ENCODE assay signal across 26 cellular contexts in the genomic region with DNA sequence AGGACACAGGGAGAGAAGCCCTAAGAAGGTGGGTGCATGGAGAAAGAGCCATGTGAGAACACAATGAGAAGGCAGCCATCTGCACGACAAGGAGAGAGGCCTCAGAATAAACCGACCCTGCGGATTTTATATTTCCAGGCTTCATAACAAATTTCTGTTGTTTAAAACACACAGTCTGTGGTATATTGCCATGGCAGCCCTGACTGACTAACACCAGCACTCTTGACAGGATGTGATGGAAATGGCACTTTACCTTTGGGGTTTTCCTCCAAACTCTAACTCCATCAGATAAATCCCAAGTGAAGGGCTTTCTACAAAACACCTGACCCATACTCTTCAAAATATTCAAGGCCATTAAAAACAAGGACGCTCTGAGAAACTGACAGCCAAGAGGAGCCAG. TPM values are rescaled to one million over a fixed set of nuclear protein-coding genes. Genes with fewer than 3 reads are reported as not detected.
DNase-seq lines count a peak whose midpoint lies in the region; ATAC-seq, FAIRE-seq and TF ChIP-seq lines count a peak whose summit lies in the region.
"Had no signal": no experiment of that assay in that cellular context is flagged by ENCODE, and none has a peak within 500 bp of the region (broad histone marks: within the 10 kb centered on the region; RNA-seq: fewer than 3 reads in every experiment).

No MANE protein-coding gene starts in this region.

- H4K20me1 ChIP-seq in endothelial cell of umbilical vein (replicated peaks; ENCODE audit: control insufficient read depth, extremely low read depth, insufficient read depth, low read length) = no peaks in the 10 kb centered on the region
- H4K20me1 ChIP-seq: BLaER1 treated with 17β-estradiol and CSF1 and Interleukin-3, amounts not matched to agents 10 nM and 100 nM had no signal

- no peak overlapping the region for H3K4me2 ChIP-seq in endothelial cell of umbilical vein (ENCODE audit: insufficient read depth, low read length)
- H3K4me2 ChIP-seq: A549; BLaER1 treated with 17β-estradiol and CSF1 and Interleukin-3, amounts not matched to agents 10 nM and 100 nM had no signal

- H3K4me3 ChIP-seq in endothelial cell of umbilical vein (replicated peaks in 1 of 3; ENCODE audit: insufficient read depth in 1 of 3, low read depth in 1 of 3, low read length in 3 of 3) = no peak overlapping the region
- H3K4me3 ChIP-seq: A549; BLaER1 treated with 17β-estradiol and CSF1 and Interleukin-3, amounts not matched to agents 10 nM and 100 nM; HAP-1 had no signal

- no peak overlapping the region for H3K27ac ChIP-seq in endothelial cell of umbilical vein (ENCODE audit: insufficient read depth, low read depth, low read length)
- H3K27ac ChIP-seq: A549; BLaER1 treated with 17β-estradiol and CSF1 and Interleukin-3, amounts not matched to agents 10 nM and 100 nM had no signal

- peak in 2 of 3 donors; percentile 26 for ATAC-seq in natural killer cell
- ATAC-seq in natural killer cell treated with Interleukin-12 subunit alpha and Interleukin-12 subunit beta and Interleukin-15 and Interleukin-18, amount 100 ng/mL, for 72 hours = no peak
- ATAC-seq: A549 had no signal

- H3K9me1 ChIP-seq in endothelial cell of umbilical vein (replicated peaks; ENCODE audit: control insufficient read depth, extremely low read depth, insufficient read depth, low read length) = no peaks in the 10 kb centered on the region

- POLR2A ChIA-PET in endothelial cell of umbilical vein (lab: Charles Lee) = no interaction called here

- no peaks in the 10 kb centered on the region for H3K9me3 Mint-ChIP-seq in activated naive CD4-positive, alpha-beta T cell treated with anti-CD3 and anti-CD28 coated beads for 36 hours
- H3K9me3 Mint-ChIP-seq in natural killer cell = no peaks in the 10 kb centered on the region
- H3K9me3 Mint-ChIP-seq in natural killer cell treated with Interleukin-12 subunit alpha and Interleukin-12 subunit beta and Interleukin-15 and Interleukin-18, amount 100 ng/mL, for 72 hours = no peaks in the 10 kb centered on the region
- H3K9me3 Mint-ChIP-seq: HFFc6 had no signal

- DNase-seq in activated naive CD4-positive, alpha-beta T cell treated with anti-CD3 and anti-CD28 coated beads for 36 hours = peak; percentile 7
- no peak for DNase-seq in activated naive CD4-positive, alpha-beta T cell (lab: John Stamatoyannopoulos, UW)
- DNase-seq in natural killer cell (no peak), endothelial cell of umbilical vein (ENCODE audit: low read depth, low spot score) (peak; percentile 15), hippocampal formation (lab: John Stamatoyannopoulos, UW) (no peak), frontal cortex (ENCODE audit: low spot score in 2 of 2) (no peak)
- DNase-seq in natural killer cell treated with Interleukin-12 subunit alpha and Interleukin-12 subunit beta and Interleukin-15 and Interleukin-18, amount 100 ng/mL, for 72 hours (ENCODE audit: low spot score) = no peak
- DNase-seq: 8988T; ACHN; AML-193; BE2C; Calu3; CD4-positive, alpha-beta memory T cell; COR-L47; DMS53; DMS79 treated with DMSO at 0.1 percent for 48 hours; GF-D8; GOT3; HFFc6 had no signal

- FAIRE-seq in endothelial cell of umbilical vein (lab: Jason Lieb, UNC) (no peak), frontal cortex (lab: Jason Lieb, UNC) (no peak)
- FAIRE-seq: A549, GM12891, GM18507, H54 had no signal

- H3K36me3 ChIP-seq in endothelial cell of umbilical vein (ENCODE audit: control insufficient read depth in 2 of 2, extremely low read depth in 1 of 2, insufficient read depth in 2 of 2, low read length in 2 of 2) = no peaks in the 10 kb centered on the region
- H3K36me3 ChIP-seq: BE2C; BLaER1 treated with 17β-estradiol and CSF1 and Interleukin-3, amounts not matched to agents 10 nM and 100 nM; HAP-1 had no signal

- no peak for TF ChIP-seq CTCF in natural killer cell (IDR thresholded peaks at IDR 0.05)
- TF ChIP-seq CTCF in endothelial cell of umbilical vein (IDR thresholded peaks at IDR 0.05; ENCODE audit: extremely low read depth in 1 of 2, insufficient read depth in 1 of 2, low read depth in 1 of 2, low read length in 2 of 2) = no peak

- H3K4me3 Mint-ChIP-seq in activated naive CD4-positive, alpha-beta T cell treated with anti-CD3 and anti-CD28 coated beads for 36 hours = no peak overlapping the region
- H3K4me3 Mint-ChIP-seq in natural killer cell = no peak overlapping the region
- no peak overlapping the region for H3K4me3 Mint-ChIP-seq in natural killer cell treated with Interleukin-12 subunit alpha and Interleukin-12 subunit beta and Interleukin-15 and Interleukin-18, amount 100 ng/mL, for 72 hours
- H3K4me3 Mint-ChIP-seq: CD14-positive monocyte; CD4-positive, alpha-beta memory T cell; HFFc6 had no signal

- no peak overlapping the region for H3K9ac ChIP-seq in endothelial cell of umbilical vein (replicated peaks; ENCODE audit: extremely low read depth, insufficient read depth, low read length)
- H3K9ac ChIP-seq: BLaER1 treated with 17β-estradiol and CSF1 and Interleukin-3, amounts not matched to agents 10 nM and 100 nM had no signal

- no peaks in the 10 kb centered on the region for H3K36me3 Mint-ChIP-seq in activated naive CD4-positive, alpha-beta T cell treated with anti-CD3 and anti-CD28 coated beads for 36 hours (ENCODE audit: low read depth)
- H3K36me3 Mint-ChIP-seq in natural killer cell = no peaks in the 10 kb centered on the region
- H3K36me3 Mint-ChIP-seq in natural killer cell treated with Interleukin-12 subunit alpha and Interleukin-12 subunit beta and Interleukin-15 and Interleukin-18, amount 100 ng/mL, for 72 hours = no peaks in the 10 kb centered on the region
- H3K36me3 Mint-ChIP-seq: CD14-positive monocyte; CD4-positive, alpha-beta memory T cell had no signal

- no peak overlapping the region for H3K27ac Mint-ChIP-seq in activated naive CD4-positive, alpha-beta T cell treated with anti-CD3 and anti-CD28 coated beads for 36 hours
- no peak overlapping the region for H3K27ac Mint-ChIP-seq in natural killer cell
- H3K27ac Mint-ChIP-seq in natural killer cell treated with Interleukin-12 subunit alpha and Interleukin-12 subunit beta and Interleukin-15 and Interleukin-18, amount 100 ng/mL, for 72 hours = no peak overlapping the region
- H3K27ac Mint-ChIP-seq: CD4-positive, alpha-beta memory T cell; HFFc6 had no signal

- no peaks in the 10 kb centered on the region for H3K9me3 ChIP-seq in endothelial cell of umbilical vein (replicated peaks; ENCODE audit: control insufficient read depth, insufficient read depth, low read length)
- H3K9me3 ChIP-seq: A549, BE2C, HAP-1 had no signal

- peaks cover 26% of the 10 kb centered on the region for H3K4me1 ChIP-seq in endothelial cell of umbilical vein (ENCODE audit: control insufficient read depth, extremely low read depth, insufficient read depth, low read length)
- H3K4me1 ChIP-seq: A549; BE2C; BLaER1 treated with 17β-estradiol and CSF1 and Interleukin-3, amounts not matched to agents 10 nM and 100 nM; HAP-1 had no signal

- H3K79me2 ChIP-seq in endothelial cell of umbilical vein (ENCODE audit: control insufficient read depth, insufficient read depth, low read length) = no peaks in the 10 kb centered on the region

- H3K27me3 ChIP-seq in endothelial cell of umbilical vein (ENCODE audit: control insufficient read depth in 2 of 2, insufficient read depth in 2 of 2, low read length in 2 of 2) = peaks cover 12 to 21% of the 10 kb centered on the region in 2 experiments
- H3K27me3 ChIP-seq: BE2C; BLaER1 treated with 17β-estradiol and CSF1 and Interleukin-3, amounts not matched to agents 10 nM and 100 nM had no signal

- no peak for TF ChIP-seq POLR2A in endothelial cell of umbilical vein (IDR thresholded peaks at IDR 0.05; ENCODE audit: low read depth, low read length)

- peaks cover 2% of the 10 kb centered on the region for H3K4me1 Mint-ChIP-seq in activated naive CD4-positive, alpha-beta T cell treated with anti-CD3 and anti-CD28 coated beads for 36 hours (ENCODE audit: low read depth)
- H3K4me1 Mint-ChIP-seq in natural killer cell = no peaks in the 10 kb centered on the region
- no peaks in the 10 kb centered on the region for H3K4me1 Mint-ChIP-seq in natural killer cell treated with Interleukin-12 subunit alpha and Interleukin-12 subunit beta and Interleukin-15 and Interleukin-18, amount 100 ng/mL, for 72 hours (ENCODE audit: low read depth in 2 of 2)
- H3K4me1 Mint-ChIP-seq: CD14-positive monocyte; CD4-positive, alpha-beta memory T cell had no signal

- no peak overlapping the region for H2AFZ ChIP-seq in endothelial cell of umbilical vein (ENCODE audit: low read depth, low read length)

- dilution Hi-C loops in endothelial cell of umbilical vein (cut with MboI; ENCODE audit: extremely low pct_ligation_motif_present, low sequenced_read_pairs) = no loop called here

- CTCF ChIA-PET in activated naive CD4-positive, alpha-beta T cell treated with anti-CD3 and anti-CD28 coated beads for 36 hours (lab: Charles Lee) = no interaction called here
- CTCF ChIA-PET in endothelial cell of umbilical vein (lab: Charles Lee) = no interaction called here

- no TSS peak for BruUV-seq in endothelial cell of umbilical vein (replicated peaks; lab: Mats Ljungman, UMichigan)

- intact Hi-C loops in activated naive CD4-positive, alpha-beta T cell treated with anti-CD3 and anti-CD28 coated beads for 36 hours (cut with micrococcal nuclease) = no loop called here
- intact Hi-C loops in natural killer cell (cut with micrococcal nuclease) (no loop called here), endothelial cell of umbilical vein (cut with micrococcal nuclease) (no loop called here)

- H3K27me3 Mint-ChIP-seq in activated naive CD4-positive, alpha-beta T cell treated with anti-CD3 and anti-CD28 coated beads for 36 hours (ENCODE audit: low read depth) = peaks cover 5% of the 10 kb centered on the region
- H3K27me3 Mint-ChIP-seq in natural killer cell (ENCODE audit: low read depth in 2 of 2) = peaks cover 24 to 27% of the 10 kb centered on the region in 2 donors
- peaks cover 12 to 13% of the 10 kb centered on the region in 2 donors for H3K27me3 Mint-ChIP-seq in natural killer cell treated with Interleukin-12 subunit alpha and Interleukin-12 subunit beta and Interleukin-15 and Interleukin-18, amount 100 ng/mL, for 72 hours

RNA-seq across cellular contexts. Expression of a gene that starts 13.2 kb away (rescaled TPM):
- total RNA-seq in activated naive CD4-positive, alpha-beta T cell treated with anti-CD3 and anti-CD28 coated beads for 36 hours = 10 to 100 TPM; 45.8 to 50.1 TPM
- total RNA-seq in natural killer cell (10 to 100 TPM; 58.2 to 59.3 (median 58.4) TPM), endothelial cell of umbilical vein (40.1 and 43.3 TPM in 2 replicates), frontal cortex (37.9 TPM)
- 10 to 100 TPM; 50.2 to 56.5 TPM for total RNA-seq in natural killer cell treated with Interleukin-12 subunit alpha and Interleukin-12 subunit beta and Interleukin-15 and Interleukin-18, amount 100 ng/mL, for 72 hours
- 20.4 and 21.9 TPM in 2 replicates for polyA plus RNA-seq in endothelial cell of umbilical vein
- polyA plus RNA-seq in endothelial cell of umbilical vein (2011; cell fraction: cytosol; rRNA removed) = 38.8 and 40.0 TPM in 2 replicates
- 22.9 and 27.3 TPM in 2 replicates for polyA plus RNA-seq in endothelial cell of umbilical vein (2011; cell fraction: nucleus; rRNA removed)
- polyA plus RNA-seq in endothelial cell of umbilical vein (2012) = 36.8 and 46.2 TPM in 2 replicates
- 17.1 and 23.0 TPM in 2 replicates for polyA minus RNA-seq in endothelial cell of umbilical vein
- polyA minus RNA-seq in endothelial cell of umbilical vein (2011; cell fraction: cytosol; rRNA and poly(A)+ RNA removed) = 10.9 TPM
- 13.1 and 16.4 TPM in 2 replicates for polyA minus RNA-seq in endothelial cell of umbilical vein (2011; cell fraction: nucleus; rRNA and poly(A)+ RNA removed)

Comparison
In these comparisons a context has a peak if more than half of its experiments do, and no peak if none do; other contexts are left out.
1. DNase-seq: peak in activated naive CD4-positive, alpha-beta T cell treated with anti-CD3 and anti-CD28 coated beads for 36 hours (single experiment) and endothelial cell of umbilical vein (single experiment); none in activated naive CD4-positive, alpha-beta T cell (0 of 4), natural killer cell (single experiment), natural killer cell treated with Interleukin-12 subunit alpha and Interleukin-12 subunit beta and Interleukin-15 and Interleukin-18, amount 100 ng/mL, for 72 hours (single experiment), hippocampal formation (0 of 2) and frontal cortex (0 of 2).
2. ATAC-seq: peak in natural killer cell (2 of 3); none in natural killer cell treated with Interleukin-12 subunit alpha and Interleukin-12 subunit beta and Interleukin-15 and Interleukin-18, amount 100 ng/mL, for 72 hours (0 of 2).